In genomic region chr11:124623861-124624525, GRCh38 we compare ENCODE assay signal across 1 cellular context.
TF ChIP-seq lines count a peak whose summit lies in the region.

No MANE protein-coding gene starts in this region.

TF ChIP-seq in GM12878, 131 proteins besides CTCF, POLR2A, EP300 and RAD21:
- TF ChIP-seq CBFB (IDR thresholded peaks at IDR 0.05; ENCODE audit: low read depth): no peak
- no peak for TF ChIP-seq CEBPB (IDR thresholded peaks at IDR 0.05; ENCODE audit: borderline replicate concordance in 1 of 2, low read depth in 2 of 2, low read length in 2 of 2)
- TF ChIP-seq BRCA1 (IDR thresholded peaks at IDR 0.05; ENCODE audit: low read depth, low read length): no peak
- TF ChIP-seq, protein P1, sequence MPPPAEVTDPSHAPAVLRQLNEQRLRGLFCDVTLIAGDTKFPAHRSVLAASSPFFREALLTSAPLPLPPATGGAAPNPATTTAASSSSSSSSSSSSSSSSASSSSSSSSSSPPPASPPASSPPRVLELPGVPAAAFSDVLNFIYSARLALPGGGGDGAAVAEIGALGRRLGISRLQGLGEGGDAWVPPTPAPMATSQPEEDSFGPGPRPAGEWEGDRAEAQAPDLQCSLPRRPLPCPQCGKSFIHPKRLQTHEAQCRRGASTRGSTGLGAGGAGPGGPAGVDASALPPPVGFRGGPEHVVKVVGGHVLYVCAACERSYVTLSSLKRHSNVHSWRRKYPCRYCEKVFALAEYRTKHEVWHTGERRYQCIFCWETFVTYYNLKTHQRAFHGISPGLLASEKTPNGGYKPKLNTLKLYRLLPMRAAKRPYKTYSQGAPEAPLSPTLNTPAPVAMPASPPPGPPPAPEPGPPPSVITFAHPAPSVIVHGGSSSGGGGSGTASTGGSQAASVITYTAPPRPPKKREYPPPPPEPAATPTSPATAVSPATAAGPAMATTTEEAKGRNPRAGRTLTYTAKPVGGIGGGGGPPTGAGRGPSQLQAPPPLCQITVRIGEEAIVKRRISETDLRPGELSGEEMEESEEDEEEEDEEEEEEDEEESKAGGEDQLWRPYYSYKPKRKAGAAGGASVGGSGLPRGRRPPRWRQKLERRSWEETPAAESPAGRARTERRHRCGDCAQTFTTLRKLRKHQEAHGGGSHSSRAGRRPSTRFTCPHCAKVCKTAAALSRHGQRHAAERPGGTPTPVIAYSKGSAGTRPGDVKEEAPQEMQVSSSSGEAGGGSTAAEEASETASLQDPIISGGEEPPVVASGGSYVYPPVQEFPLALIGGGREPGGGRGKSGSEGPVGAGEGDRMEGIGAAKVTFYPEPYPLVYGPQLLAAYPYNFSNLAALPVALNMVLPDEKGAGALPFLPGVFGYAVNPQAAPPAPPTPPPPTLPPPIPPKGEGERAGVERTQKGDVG (CRISPR knock-in tag; IDR thresholded peaks at IDR 0.05): no peak
- no peak for TF ChIP-seq ESRRA (IDR thresholded peaks at IDR 0.05; ENCODE audit: low read length)
- no peak for TF ChIP-seq HCFC1 (IDR thresholded peaks at IDR 0.05; ENCODE audit: low read length)
- TF ChIP-seq SMC3 (IDR thresholded peaks at IDR 0.05; ENCODE audit: borderline replicate concordance, low read length): no peak
- no peak for TF ChIP-seq SREBF1 (IDR thresholded peaks at IDR 0.05; ENCODE audit: low read length)
- no peak for TF ChIP-seq WRNIP1 (IDR thresholded peaks at IDR 0.05; ENCODE audit: borderline replicate concordance, low read depth, low read length)
